In genomic region chr2:226665306-226665831, GRCh38 we compare ENCODE assay signal across 20 cellular contexts.
"Had no signal": no experiment of that assay in that cellular context is flagged by ENCODE, and none has a peak within 500 bp of the region (broad histone marks: within the 10 kb centered on the region; RNA-seq: fewer than 3 reads in every experiment).

No MANE protein-coding gene starts in this region.

- ATAC-seq: effector memory CD8-positive, alpha-beta T cell; gastroesophageal sphincter; left lobe of liver; mucosa of descending colon; naive thymus-derived CD8-positive, alpha-beta T cell; right cardiac atrium; stimulated activated naive B cell treated with anti-CD40 and anti-IgM and Interleukin-4, amounts not matched to agents 10 μg/mL and 1 μg/mL and 100 μg/mL, for 72 hours; stimulated activated naive CD8-positive, alpha-beta T cell treated with anti-CD3 and anti-CD28 coated beads, Interleukin-15, amount 100 ng/mL, for 72 hours had no signal

- DNase-seq: effector memory CD8-positive, alpha-beta T cell; esophagus squamous epithelium; glutamatergic neuron; islet precursor cell; mucosa of descending colon; naive thymus-derived CD8-positive, alpha-beta T cell; posterior cingulate gyrus; right cardiac atrium; spleen; stimulated activated CD4-positive, alpha-beta T cell treated with anti-CD3 and anti-CD28 coated beads, Interleukin-15, amount 100 ng/mL, for 24 hours; stimulated activated CD4-positive, alpha-beta T cell treated with anti-CD3 and anti-CD28 coated beads, Interleukin-1b, Interleukin-23, amount 100 ng/mL, for 48 hours; stimulated activated CD4-positive, alpha-beta T cell treated with anti-CD3 and anti-CD28 coated beads, Interleukin-4, amount 100 ng/mL, for 4 hours; stimulated activated naive B cell treated with anti-CD40 and anti-IgM and Interleukin-4, amounts not matched to agents 10 μg/mL and 1 μg/mL and 100 μg/mL, for 72 hours; stimulated activated naive CD8-positive, alpha-beta T cell treated with anti-CD3 and anti-CD28 coated beads, Interleukin-15, amount 100 ng/mL, for 72 hours; trophoblast cell had no signal

- H3K27ac Mint-ChIP-seq: dendritic cell treated with granulocyte-macrophage colony-stimulating factor and Interleukin-4, amounts not matched to agents 40 ng/mL and 50 ng/mL, for 4 days; effector memory CD8-positive, alpha-beta T cell; naive thymus-derived CD8-positive, alpha-beta T cell; stimulated activated naive B cell treated with anti-CD40 and anti-IgM and Interleukin-4, amounts not matched to agents 10 μg/mL and 1 μg/mL and 100 μg/mL, for 72 hours; stimulated activated naive CD8-positive, alpha-beta T cell treated with anti-CD3 and anti-CD28 coated beads, Interleukin-15, amount 100 ng/mL, for 72 hours had no signal

- H3K9me3 ChIP-seq: esophagus squamous epithelium, gastroesophageal sphincter, mucosa of descending colon, neutrophil, spleen had no signal

- H3K27ac ChIP-seq: esophagus squamous epithelium, gastroesophageal sphincter, neutrophil, spleen had no signal

- H3K9me3 Mint-ChIP-seq: central memory CD8-positive, alpha-beta T cell; dendritic cell treated with granulocyte-macrophage colony-stimulating factor and Interleukin-4, amounts not matched to agents 40 ng/mL and 50 ng/mL, for 4 days; effector memory CD8-positive, alpha-beta T cell; stimulated activated naive B cell treated with anti-CD40 and anti-IgM and Interleukin-4, amounts not matched to agents 10 μg/mL and 1 μg/mL and 100 μg/mL, for 72 hours; stimulated activated naive CD8-positive, alpha-beta T cell treated with anti-CD3 and anti-CD28 coated beads, Interleukin-15, amount 100 ng/mL, for 72 hours had no signal

- H3K4me3 Mint-ChIP-seq: central memory CD8-positive, alpha-beta T cell; dendritic cell treated with granulocyte-macrophage colony-stimulating factor and Interleukin-4, amounts not matched to agents 40 ng/mL and 50 ng/mL, for 4 days; effector memory CD8-positive, alpha-beta T cell; naive thymus-derived CD8-positive, alpha-beta T cell; stimulated activated naive B cell treated with anti-CD40 and anti-IgM and Interleukin-4, amounts not matched to agents 10 μg/mL and 1 μg/mL and 100 μg/mL, for 72 hours; stimulated activated naive CD8-positive, alpha-beta T cell treated with anti-CD3 and anti-CD28 coated beads, Interleukin-15, amount 100 ng/mL, for 72 hours had no signal

- H3K27me3 ChIP-seq: gastroesophageal sphincter had no signal

- H3K4me1 Mint-ChIP-seq: central memory CD8-positive, alpha-beta T cell; naive thymus-derived CD8-positive, alpha-beta T cell; stimulated activated naive CD8-positive, alpha-beta T cell treated with anti-CD3 and anti-CD28 coated beads, Interleukin-15, amount 100 ng/mL, for 72 hours had no signal

- H3K36me3 Mint-ChIP-seq: naive thymus-derived CD8-positive, alpha-beta T cell; stimulated activated naive B cell treated with anti-CD40 and anti-IgM and Interleukin-4, amounts not matched to agents 10 μg/mL and 1 μg/mL and 100 μg/mL, for 72 hours had no signal

- H3K4me1 ChIP-seq: spleen had no signal

- H3K4me3 ChIP-seq: esophagus squamous epithelium, gastroesophageal sphincter, mucosa of descending colon, spleen had no signal

- H3K36me3 ChIP-seq: esophagus squamous epithelium, gastroesophageal sphincter, neutrophil, spleen had no signal
